In the genomic region with DNA sequence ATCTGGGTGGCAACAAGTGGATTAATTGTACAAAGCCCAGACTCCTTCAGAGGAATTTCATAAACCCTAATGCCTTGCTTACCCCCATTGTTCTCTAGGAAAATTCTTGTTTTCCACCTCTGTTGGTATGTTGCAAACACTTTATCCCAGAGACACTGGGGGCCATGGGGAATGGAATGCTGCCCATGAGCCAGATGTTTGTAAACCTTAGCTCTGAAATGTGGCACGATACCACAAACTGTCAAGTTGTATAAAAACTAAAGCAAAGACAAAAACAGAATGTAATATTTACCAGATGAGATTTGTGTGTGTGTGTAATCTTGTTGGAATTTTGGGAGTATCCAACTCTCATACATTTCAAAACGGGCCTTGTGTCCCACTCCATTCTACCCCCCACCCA, we compare ENCODE assay signal across 9 cellular contexts.
"Had no signal": no experiment of that assay in that cellular context is flagged by ENCODE, and none has a peak within 500 bp of the region (broad histone marks: within the 10 kb centered on the region; RNA-seq: fewer than 3 reads in every experiment).

No MANE protein-coding gene starts in this region.

- H3K27ac ChIP-seq: left ventricle myocardium inferior, skin epidermis, transverse colon had no signal

- H3K36me3 ChIP-seq: left ventricle myocardium inferior, transverse colon had no signal

- H3K27me3 ChIP-seq: transverse colon had no signal

- H3K4me3 ChIP-seq: left ventricle myocardium inferior, skin epidermis, transverse colon had no signal

- H3K9me3 ChIP-seq: left ventricle myocardium inferior, transverse colon had no signal

- H3K4me1 ChIP-seq: transverse colon had no signal

- DNase-seq: activated effector memory CD4-positive, alpha-beta T cell treated with anti-CD3 and anti-CD28 coated beads, Interleukin-2, amount 50 U/mL, for 16 hours; activated T-cell treated with anti-CD3 and anti-CD28 coated beads, Interleukin-2, amount 50 U/mL, for 24 hours; amygdala; cortex of kidney; effector memory CD8-positive, alpha-beta T cell; left ventricle myocardium inferior; mesenchymal stem cell; transverse colon had no signal
